Comparison of ENCODE assay signal across 8 cellular contexts in the genomic region with DNA sequence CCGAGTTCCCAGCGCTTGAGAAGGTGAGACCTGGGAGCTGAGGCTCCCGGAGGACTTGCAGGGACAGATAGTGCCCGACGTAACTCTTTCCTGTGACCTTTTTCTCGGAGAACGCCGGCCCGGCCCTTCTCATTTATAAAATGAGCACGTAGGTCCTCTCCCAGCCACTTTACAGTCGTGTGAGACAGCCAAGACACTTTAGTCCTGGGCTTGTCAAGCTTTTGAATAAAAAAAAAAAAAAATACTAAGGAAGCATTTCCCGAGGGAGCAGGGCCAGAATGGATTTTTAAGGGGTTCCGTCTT. TPM values are rescaled to one million over a fixed set of nuclear protein-coding genes. Genes with fewer than 3 reads are reported as not detected.
DNase-seq lines count a peak whose midpoint lies in the region; ATAC-seq and TF ChIP-seq lines count a peak whose summit lies in the region.

No MANE protein-coding gene starts in this region.

- H3K4me1 ChIP-seq in ACC112 (ENCODE audit: control insufficient read depth, insufficient read depth, low read length, unreplicated experiment) (peaks cover 12% of the 10 kb centered on the region), HUES64 (ENCODE audit: insufficient read depth, low read length) (peaks cover 3% of the 10 kb centered on the region; the same call in 1 of the 2 replicates)

- 0 out of 2 replicates have a peak overlapping the region, but pooled peaks have one; percentile 31 for H3K9ac ChIP-seq in HUES64 (ENCODE audit: low read depth, low read length)

- H3K27me3 Mint-ChIP-seq in central memory CD8-positive, alpha-beta T cell = no peaks in the 10 kb centered on the region
- peaks cover 0 to 5% (median 0%) of the 10 kb centered on the region in 3 donors for H3K27me3 Mint-ChIP-seq in naive B cell

- peak overlapping the region; percentile 79 for H3K4me3 ChIP-seq in ACC112 (ENCODE audit: low read depth, low read length)
- peak overlapping the region; percentile 72 for H3K4me3 ChIP-seq in HUES64 (ENCODE audit: low read length)

- H3K36me3 ChIP-seq in ACC112 (ENCODE audit: insufficient read depth, low read length) (no peaks in the 10 kb centered on the region), HUES64 (ENCODE audit: insufficient read depth, low read length) (no peaks in the 10 kb centered on the region)

- no peaks in the 10 kb centered on the region for H3K9me3 Mint-ChIP-seq in central memory CD8-positive, alpha-beta T cell
- no peaks in the 10 kb centered on the region for H3K9me3 Mint-ChIP-seq in naive B cell

- H3K9me3 ChIP-seq in HUES64 (ENCODE audit: insufficient read depth, low read depth, low read length) = no peaks in the 10 kb centered on the region

- H2AFZ ChIP-seq in ACC112 (ENCODE audit: low read length, unreplicated experiment) = no peak overlapping the region

- peaks cover 9% of the 10 kb centered on the region for H3K36me3 Mint-ChIP-seq in central memory CD8-positive, alpha-beta T cell (ENCODE audit: insufficient read depth)
- no peaks in the 10 kb centered on the region for H3K36me3 Mint-ChIP-seq in naive B cell

- H3K4me1 Mint-ChIP-seq in central memory CD8-positive, alpha-beta T cell = peaks cover 30% of the 10 kb centered on the region
- peaks cover 24 to 33% (median 26%) of the 10 kb centered on the region in 3 donors for H3K4me1 Mint-ChIP-seq in naive B cell

- peak overlapping the region; percentile 98 for H3K27ac Mint-ChIP-seq in central memory CD8-positive, alpha-beta T cell (ENCODE audit: low read depth)
- H3K27ac Mint-ChIP-seq in naive B cell = peak overlapping the region; percentile 84 to 99 (median 96)

- no peak for DNase-seq in central memory CD8-positive, alpha-beta T cell (ENCODE audit: low spot score in 2 of 2)
- DNase-seq in naive B cell = no peak
- DNase-seq in KG1 (lab: John Stamatoyannopoulos, UW) = no peak
- no peak for DNase-seq in GM10266 (ENCODE audit: extremely low spot score)
- no peak for DNase-seq in hepatic stellate cell (ENCODE audit: low spot score)

- H3K27ac ChIP-seq in ACC112 (ENCODE audit: low read depth, low read length) (peak overlapping the region; percentile 57), HUES64 (ENCODE audit: low read depth, low read length) (no peak overlapping the region)

- H3K4me3 Mint-ChIP-seq in central memory CD8-positive, alpha-beta T cell = peak overlapping the region; percentile 97
- peak overlapping the region; percentile 94 to 98 (median 97) for H3K4me3 Mint-ChIP-seq in naive B cell

- 9% methylated on average over 13 of the region's 13 CpGs for WGBS in HUES64

- ATAC-seq in central memory CD8-positive, alpha-beta T cell (replicated peaks; ENCODE audit: extremely low read depth, poor library complexity, severe bottlenecking) = no peak
- ATAC-seq in naive B cell (ENCODE audit: low read depth in 2 of 2) (no peak), GM21360 (IDR thresholded peaks at IDR 0.05; ENCODE audit: unreplicated experiment) (no peak)

- peaks cover 38% of the 10 kb centered on the region for H3K79me2 ChIP-seq in ACC112 (ENCODE audit: control insufficient read depth, insufficient read depth, low read length, unreplicated experiment)

- H3K27me3 ChIP-seq in ACC112 (ENCODE audit: insufficient read depth, low read length) (no peaks in the 10 kb centered on the region), HUES64 (ENCODE audit: insufficient read depth, low read length) (0 out of 2 replicates have a peak, but pooled peaks cover 2% of the 10 kb centered on the region)

- TF ChIP-seq CTCF in GM10266 (IDR thresholded peaks at IDR 0.05; ENCODE audit: control insufficient read depth, insufficient read depth, low read depth, missing control alignments) = no peak

RNA-seq across cellular contexts. Expression of gene DRC3, which starts 0.2 kb away (rescaled TPM):
- polyA plus RNA-seq in HUES64 (2013, experiment 1 of 2) = 0.20 TPM
- 0.19 TPM for polyA plus RNA-seq in HUES64 (2013, experiment 2 of 2)
- 1 to 10 TPM in 2 of 6 donors, under 1 TPM in 2, not detected in 2; 0.19 to 1.4 (median 0.85) TPM for polyA plus RNA-seq in naive B cell (ENCODE audit: low read depth in 6 of 6)

RNA-seq across cellular contexts. Expression of gene TOM1L2, which starts 0.7 kb away (rescaled TPM):
- polyA plus RNA-seq in HUES64 (2013, experiment 1 of 2) = 2.6 TPM
- polyA plus RNA-seq in HUES64 (2013, experiment 2 of 2) = 3.2 TPM
- polyA plus RNA-seq in naive B cell (ENCODE audit: low read depth in 6 of 6) = 1 to 10 TPM; 2.5 to 7.0 (median 3.0) TPM
